Comparison of ENCODE assay signal across 1 cellular context in the genomic region with DNA sequence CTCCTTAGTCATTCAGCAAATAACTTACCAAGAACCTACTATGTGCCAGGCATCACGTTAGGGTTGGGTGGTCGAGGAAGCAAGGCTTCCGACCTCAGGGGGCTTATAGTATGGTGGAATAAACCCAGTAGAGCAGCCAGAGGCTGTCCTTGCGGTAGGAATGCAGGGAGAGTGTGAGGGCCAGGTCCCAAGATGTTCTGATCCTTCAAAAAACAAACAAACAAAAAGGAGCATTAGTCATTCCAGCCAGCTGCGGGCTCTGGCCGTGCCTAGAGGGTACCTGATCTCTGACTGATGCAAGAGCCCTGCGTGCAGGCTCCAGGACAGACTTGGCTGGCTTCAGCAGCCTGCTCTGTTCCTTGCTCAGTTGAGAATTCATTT.
TF ChIP-seq lines count a peak whose summit lies in the region.

No MANE protein-coding gene starts in this region.

TF ChIP-seq in K562, 482 proteins besides CTCF, POLR2A, EP300 and RAD21:
- peak; percentile 25; the same call in 1 of the 2 replicates for TF ChIP-seq ZKSCAN1 (IDR thresholded peaks at IDR 0.05; ENCODE audit: low read depth, low read length)
- TF ChIP-seq ZNF324 (CRISPR knock-in tag; IDR thresholded peaks at IDR 0.05): peak; percentile 61
- TF ChIP-seq, protein P1, sequence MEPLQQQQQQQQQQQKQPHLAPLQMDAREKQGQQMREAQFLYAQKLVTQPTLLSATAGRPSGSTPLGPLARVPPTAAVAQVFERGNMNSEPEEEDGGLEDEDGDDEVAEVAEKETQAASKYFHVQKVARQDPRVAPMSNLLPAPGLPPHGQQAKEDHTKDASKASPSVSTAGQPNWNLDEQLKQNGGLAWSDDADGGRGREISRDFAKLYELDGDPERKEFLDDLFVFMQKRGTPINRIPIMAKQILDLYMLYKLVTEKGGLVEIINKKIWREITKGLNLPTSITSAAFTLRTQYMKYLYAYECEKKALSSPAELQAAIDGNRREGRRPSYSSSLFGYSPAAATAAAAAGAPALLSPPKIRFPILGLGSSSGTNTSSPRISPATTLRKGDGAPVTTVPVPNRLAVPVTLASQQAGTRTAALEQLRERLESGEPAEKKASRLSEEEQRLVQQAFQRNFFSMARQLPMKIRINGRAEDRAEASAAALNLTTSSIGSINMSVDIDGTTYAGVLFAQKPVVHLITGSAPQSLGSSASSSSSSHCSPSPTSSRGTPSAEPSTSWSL (CRISPR knock-in tag; IDR thresholded peaks at IDR 0.05; ENCODE audit: borderline replicate concordance): no peak
- TF ChIP-seq SMAD1 (IDR thresholded peaks at IDR 0.05; ENCODE audit: low read depth, low read length, partially characterized antibody): no peak
- TF ChIP-seq NFXL1 (CRISPR knock-in tag; IDR thresholded peaks at IDR 0.05): no peak
- peak; percentile 35; the same call in 1 of the 2 replicates for TF ChIP-seq FOSL1 (tag; conservative IDR thresholded peaks at IDR 0.05)
- peak; percentile 59; the same call in 1 of the 2 replicates for TF ChIP-seq CEBPG (CRISPR knock-in tag; IDR thresholded peaks at IDR 0.05)
- TF ChIP-seq CEBPG (tag; conservative IDR thresholded peaks at IDR 0.05 in 1 of 2, IDR thresholded peaks at IDR 0.05 in 1 of 2): peak in 1 of 2 experiments; percentile 65; a peak in 2 of 4 replicates
- TF ChIP-seq, protein P2, sequence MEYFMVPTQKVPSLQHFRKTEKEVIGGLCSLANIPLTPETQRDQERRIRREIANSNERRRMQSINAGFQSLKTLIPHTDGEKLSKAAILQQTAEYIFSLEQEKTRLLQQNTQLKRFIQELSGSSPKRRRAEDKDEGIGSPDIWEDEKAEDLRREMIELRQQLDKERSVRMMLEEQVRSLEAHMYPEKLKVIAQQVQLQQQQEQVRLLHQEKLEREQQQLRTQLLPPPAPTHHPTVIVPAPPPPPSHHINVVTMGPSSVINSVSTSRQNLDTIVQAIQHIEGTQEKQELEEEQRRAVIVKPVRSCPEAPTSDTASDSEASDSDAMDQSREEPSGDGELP (CRISPR knock-in tag; IDR thresholded peaks at IDR 0.05; ENCODE audit: borderline replicate concordance): peak; percentile 45; the same call in 1 of the 2 replicates
- TF ChIP-seq, protein P3, sequence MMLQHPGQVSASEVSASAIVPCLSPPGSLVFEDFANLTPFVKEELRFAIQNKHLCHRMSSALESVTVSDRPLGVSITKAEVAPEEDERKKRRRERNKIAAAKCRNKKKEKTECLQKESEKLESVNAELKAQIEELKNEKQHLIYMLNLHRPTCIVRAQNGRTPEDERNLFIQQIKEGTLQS (IDR thresholded peaks at IDR 0.05): peak; percentile 68
- TF ChIP-seq, protein P3 (CRISPR knock-in tag; conservative IDR thresholded peaks at IDR 0.05): no peak
